ENCODE assay signal across 8 cellular contexts in genomic region chr4:82430193-82431025, GRCh38. TPM values are rescaled to one million over a fixed set of nuclear protein-coding genes. Genes with fewer than 3 reads are reported as not detected.
DNase-seq lines count a peak whose midpoint lies in the region; ATAC-seq and TF ChIP-seq lines count a peak whose summit lies in the region.

Gene ENOPH1, plus strand, starts transcription at chr4:82430590. Its CDS starts 240 bp downstream, at chr4:82430830.
Gene HNRNPDL, minus strand, starts transcription at chr4:82430462. Its CDS starts 772 bp downstream, at chr4:82429690.

- ATAC-seq in GM19397 (IDR thresholded peaks at IDR 0.05; ENCODE audit: unreplicated experiment) (peak; percentile 77), HG03571 (IDR thresholded peaks at IDR 0.05; ENCODE audit: unreplicated experiment) (peak; percentile 61)

- H3K27ac Mint-ChIP-seq in CD14-positive monocyte: peak within 1 kb of the TSS; percentile 96 to 99 (median 98)

- WGBS in lower leg skin, 2 donors: 0% methylated on average over 30 to 48 of the region's 85 CpGs

- H3K4me1 Mint-ChIP-seq in CD14-positive monocyte: peaks cover 44% of the 10 kb centered on the region

- TF ChIP-seq CTCF in CD14-positive monocyte (IDR thresholded peaks at IDR 0.05) (no peak), lower leg skin (IDR thresholded peaks at IDR 0.05) (no peak)

- intact Hi-C loops in CD14-positive monocyte (cut with micrococcal nuclease): loop anchor here (10.0 kb wide), 2 partner anchors 146 to 474 kb away; partner anchors contain the start of gene THAP9 (in 1 of the 2)
- intact Hi-C loops in lower leg skin (cut with DNase I; ENCODE audit: low total_unique reads): no loop called here

- H3K36me3 Mint-ChIP-seq in CD14-positive monocyte: peaks cover 28 to 45% of the 10 kb centered on the region in 2 donors

- no peaks in the 10 kb centered on the region for H3K27me3 Mint-ChIP-seq in CD14-positive monocyte (ENCODE audit: low read depth in 3 of 3)

- DNase-seq in CD14-positive monocyte (ENCODE audit: low spot score): peak; percentile 89
- DNase-seq in NCI-H82 (lab: John Stamatoyannopoulos, UW): peak; percentile 96
- DNase-seq in activated CD4-positive, alpha-beta T cell treated with anti-CD3 and anti-CD28 coated beads, Interleukin-2, amount 50 U/mL, for 48 hours: peak; percentile 99 to 100
- DNase-seq in dermis microvascular lymphatic vessel endothelial cell (ENCODE audit: low read depth in 2 of 2): peak; percentile 90 to 93
- DNase-seq in lower leg skin (ENCODE audit: low spot score in 2 of 2): peak; percentile 96 to 99
- DNase-seq in stimulated activated CD4-positive, alpha-beta T cell treated with anti-CD3 and anti-CD28 coated beads, Interleukin-4, amount 100 ng/mL, for 48 hours (ENCODE audit: low read depth in 2 of 2): peak; percentile 99 to 100

- peak within 1 kb of the TSS; percentile 99 for H3K4me3 Mint-ChIP-seq in CD14-positive monocyte

- H3K4me3 ChIP-seq in lower leg skin (ENCODE audit: low read depth, poor library complexity, severe bottlenecking): peak within 1 kb of the TSS; percentile 93

- no peak for TF ChIP-seq POLR2A in lower leg skin (IDR thresholded peaks at IDR 0.05)

- H3K9me3 Mint-ChIP-seq in CD14-positive monocyte: peaks cover 0 to 2% (median 0%) of the 10 kb centered on the region in 7 donors

RNA-seq across cellular contexts. Expression of gene ENOPH1, which starts in this region (rescaled TPM):
- polyA plus RNA-seq in CD14-positive monocyte: 10 to 100 TPM; 22.0 to 23.4 TPM
- total RNA-seq in dermis microvascular lymphatic vessel endothelial cell (35.3 and 42.4 TPM in 2 replicates), lower leg skin (10 to 100 TPM; 21.2 to 44.3 (median 34.6) TPM)

RNA-seq across cellular contexts. Expression of gene HNRNPDL, which starts in this region (rescaled TPM):
- polyA plus RNA-seq in CD14-positive monocyte: 100 to 1,000 TPM in 1 of 2 donors, 10 to 100 TPM in 1; 89.8 to 112 TPM
- total RNA-seq in dermis microvascular lymphatic vessel endothelial cell (80.2 and 111 TPM in 2 replicates), lower leg skin (100 to 1,000 TPM in 3 of 4 donors, 10 to 100 TPM in 1; 93.6 to 124 (median 107) TPM)

Comparison
In these comparisons a context has a peak if more than half of its experiments do, and no peak if none do; other contexts are left out.
1. Peak in every context shown above with its lines: DNase-seq, ATAC-seq and H3K4me3 ChIP-seq.